1 cellular context compared by ENCODE assay signal in the genomic region with DNA sequence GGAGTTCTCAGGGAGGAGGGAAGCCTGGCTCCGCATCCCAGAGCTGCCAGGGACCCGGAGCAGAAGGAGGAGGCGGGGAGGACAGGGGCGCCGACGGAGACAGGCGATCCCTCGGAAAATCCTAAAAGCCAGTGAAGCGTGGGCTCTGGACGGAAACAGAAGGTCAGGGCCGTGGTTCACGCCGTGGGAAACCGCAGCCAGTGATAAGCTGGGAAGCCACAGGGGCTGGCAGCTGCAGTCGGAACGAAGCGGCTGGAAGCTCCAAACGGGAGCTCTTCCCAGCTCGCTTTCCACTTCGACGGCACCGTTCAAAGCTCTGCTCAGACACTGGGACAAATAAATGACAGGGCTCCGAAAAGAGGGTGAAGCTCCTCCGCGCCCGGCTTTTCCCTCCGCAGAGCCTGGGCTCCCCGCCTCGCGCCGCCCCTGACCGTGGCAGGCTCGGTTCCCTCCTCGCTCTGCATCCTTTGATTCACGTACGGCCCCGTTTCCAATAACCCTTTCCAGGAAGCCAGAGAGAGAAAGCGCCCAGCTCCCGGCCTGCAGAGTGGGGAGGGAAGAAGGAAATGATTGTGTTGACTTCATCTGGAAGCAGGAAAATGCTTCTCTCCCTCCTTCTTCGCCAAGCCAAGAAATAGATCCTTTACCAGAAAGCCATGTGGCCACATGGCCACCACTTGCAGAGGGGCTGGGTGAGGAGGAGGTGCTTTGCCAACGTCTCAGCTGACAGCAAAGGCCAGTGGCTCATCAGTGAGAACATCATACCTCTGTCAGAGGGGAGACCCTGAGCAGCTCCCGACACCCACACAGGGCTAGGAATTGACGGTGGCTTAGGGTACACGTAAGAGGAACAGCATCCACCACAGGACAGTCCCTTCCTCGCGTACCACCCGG.
TF ChIP-seq lines count a peak whose summit lies in the region.

No MANE protein-coding gene starts in this region.

TF ChIP-seq in K562, 482 proteins besides CTCF, POLR2A, EP300 and RAD21 (continued from another document and continues in another):
- TF ChIP-seq FOXA1 (IDR thresholded peaks at IDR 0.05; ENCODE audit: borderline replicate concordance) = no peak
- no peak for TF ChIP-seq NR1H2 (CRISPR knock-in tag; IDR thresholded peaks at IDR 0.05)
- TF ChIP-seq, protein P1, sequence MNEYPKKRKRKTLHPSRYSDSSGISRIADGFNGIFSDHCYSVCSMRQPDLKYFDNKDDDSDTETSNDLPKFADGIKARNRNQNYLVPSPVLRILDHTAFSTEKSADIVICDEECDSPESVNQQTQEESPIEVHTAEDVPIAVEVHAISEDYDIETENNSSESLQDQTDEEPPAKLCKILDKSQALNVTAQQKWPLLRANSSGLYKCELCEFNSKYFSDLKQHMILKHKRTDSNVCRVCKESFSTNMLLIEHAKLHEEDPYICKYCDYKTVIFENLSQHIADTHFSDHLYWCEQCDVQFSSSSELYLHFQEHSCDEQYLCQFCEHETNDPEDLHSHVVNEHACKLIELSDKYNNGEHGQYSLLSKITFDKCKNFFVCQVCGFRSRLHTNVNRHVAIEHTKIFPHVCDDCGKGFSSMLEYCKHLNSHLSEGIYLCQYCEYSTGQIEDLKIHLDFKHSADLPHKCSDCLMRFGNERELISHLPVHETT (CRISPR knock-in tag; conservative IDR thresholded peaks at IDR 0.05 in 1 of 2, IDR thresholded peaks at IDR 0.05 in 1 of 2) = no peak
- TF ChIP-seq, protein P2, sequence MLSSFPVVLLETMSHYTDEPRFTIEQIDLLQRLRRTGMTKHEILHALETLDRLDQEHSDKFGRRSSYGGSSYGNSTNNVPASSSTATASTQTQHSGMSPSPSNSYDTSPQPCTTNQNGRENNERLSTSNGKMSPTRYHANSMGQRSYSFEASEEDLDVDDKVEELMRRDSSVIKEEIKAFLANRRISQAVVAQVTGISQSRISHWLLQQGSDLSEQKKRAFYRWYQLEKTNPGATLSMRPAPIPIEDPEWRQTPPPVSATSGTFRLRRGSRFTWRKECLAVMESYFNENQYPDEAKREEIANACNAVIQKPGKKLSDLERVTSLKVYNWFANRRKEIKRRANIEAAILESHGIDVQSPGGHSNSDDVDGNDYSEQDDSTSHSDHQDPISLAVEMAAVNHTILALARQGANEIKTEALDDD (IDR thresholded peaks at IDR 0.05) = no peak
- TF ChIP-seq PURB (CRISPR knock-in tag; IDR thresholded peaks at IDR 0.05; ENCODE audit: low read depth) = no peak
- TF ChIP-seq NCOR1 (IDR thresholded peaks at IDR 0.05) = no peak
- no peak for TF ChIP-seq SAFB (IDR thresholded peaks at IDR 0.05; ENCODE audit: borderline replicate concordance, low read depth, low read length)
- TF ChIP-seq NCOA2 (IDR thresholded peaks at IDR 0.05; ENCODE audit: partially characterized antibody in 2 of 2) = no peak
- TF ChIP-seq, protein P3, sequence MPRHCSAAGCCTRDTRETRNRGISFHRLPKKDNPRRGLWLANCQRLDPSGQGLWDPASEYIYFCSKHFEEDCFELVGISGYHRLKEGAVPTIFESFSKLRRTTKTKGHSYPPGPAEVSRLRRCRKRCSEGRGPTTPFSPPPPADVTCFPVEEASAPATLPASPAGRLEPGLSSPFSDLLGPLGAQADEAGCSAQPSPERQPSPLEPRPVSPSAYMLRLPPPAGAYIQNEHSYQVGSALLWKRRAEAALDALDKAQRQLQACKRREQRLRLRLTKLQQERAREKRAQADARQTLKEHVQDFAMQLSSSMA (CRISPR knock-in tag; IDR thresholded peaks at IDR 0.05) = no peak
- TF ChIP-seq PHTF2 (CRISPR knock-in tag; IDR thresholded peaks at IDR 0.05) = no peak
- TF ChIP-seq ESRRA (IDR thresholded peaks at IDR 0.05; ENCODE audit: borderline replicate concordance, low read depth) = peak; percentile 35; the same call in 1 of the 2 replicates
- no peak for TF ChIP-seq POLR2G (IDR thresholded peaks at IDR 0.05; ENCODE audit: low read depth, low read length)
- no peak for TF ChIP-seq HCFC1 (IDR thresholded peaks at IDR 0.05; ENCODE audit: low read depth, low read length)
- TF ChIP-seq, protein P4, sequence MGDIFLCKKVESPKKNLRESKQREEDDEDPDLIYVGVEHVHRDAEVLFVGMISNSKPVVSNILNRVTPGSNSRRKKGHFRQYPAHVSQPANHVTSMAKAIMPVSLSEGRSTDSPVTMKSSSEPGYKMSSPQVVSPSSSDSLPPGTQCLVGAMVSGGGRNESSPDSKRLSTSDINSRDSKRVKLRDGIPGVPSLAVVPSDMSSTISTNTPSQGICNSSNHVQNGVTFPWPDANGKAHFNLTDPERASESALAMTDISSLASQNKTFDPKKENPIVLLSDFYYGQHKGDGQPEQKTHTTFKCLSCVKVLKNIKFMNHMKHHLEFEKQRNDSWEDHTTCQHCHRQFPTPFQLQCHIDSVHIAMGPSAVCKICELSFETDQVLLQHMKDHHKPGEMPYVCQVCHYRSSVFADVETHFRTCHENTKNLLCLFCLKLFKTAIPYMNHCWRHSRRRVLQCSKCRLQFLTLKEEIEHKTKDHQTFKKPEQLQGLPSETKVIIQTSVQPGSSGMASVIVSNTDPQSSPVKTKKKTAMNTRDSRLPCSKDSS (IDR thresholded peaks at IDR 0.05; ENCODE audit: low read depth, partially characterized antibody) = no peak
- TF ChIP-seq PCBP2 (IDR thresholded peaks at IDR 0.05; ENCODE audit: low read depth, low read length, poor library complexity, severe bottlenecking) = no peak
- TF ChIP-seq, protein P5, sequence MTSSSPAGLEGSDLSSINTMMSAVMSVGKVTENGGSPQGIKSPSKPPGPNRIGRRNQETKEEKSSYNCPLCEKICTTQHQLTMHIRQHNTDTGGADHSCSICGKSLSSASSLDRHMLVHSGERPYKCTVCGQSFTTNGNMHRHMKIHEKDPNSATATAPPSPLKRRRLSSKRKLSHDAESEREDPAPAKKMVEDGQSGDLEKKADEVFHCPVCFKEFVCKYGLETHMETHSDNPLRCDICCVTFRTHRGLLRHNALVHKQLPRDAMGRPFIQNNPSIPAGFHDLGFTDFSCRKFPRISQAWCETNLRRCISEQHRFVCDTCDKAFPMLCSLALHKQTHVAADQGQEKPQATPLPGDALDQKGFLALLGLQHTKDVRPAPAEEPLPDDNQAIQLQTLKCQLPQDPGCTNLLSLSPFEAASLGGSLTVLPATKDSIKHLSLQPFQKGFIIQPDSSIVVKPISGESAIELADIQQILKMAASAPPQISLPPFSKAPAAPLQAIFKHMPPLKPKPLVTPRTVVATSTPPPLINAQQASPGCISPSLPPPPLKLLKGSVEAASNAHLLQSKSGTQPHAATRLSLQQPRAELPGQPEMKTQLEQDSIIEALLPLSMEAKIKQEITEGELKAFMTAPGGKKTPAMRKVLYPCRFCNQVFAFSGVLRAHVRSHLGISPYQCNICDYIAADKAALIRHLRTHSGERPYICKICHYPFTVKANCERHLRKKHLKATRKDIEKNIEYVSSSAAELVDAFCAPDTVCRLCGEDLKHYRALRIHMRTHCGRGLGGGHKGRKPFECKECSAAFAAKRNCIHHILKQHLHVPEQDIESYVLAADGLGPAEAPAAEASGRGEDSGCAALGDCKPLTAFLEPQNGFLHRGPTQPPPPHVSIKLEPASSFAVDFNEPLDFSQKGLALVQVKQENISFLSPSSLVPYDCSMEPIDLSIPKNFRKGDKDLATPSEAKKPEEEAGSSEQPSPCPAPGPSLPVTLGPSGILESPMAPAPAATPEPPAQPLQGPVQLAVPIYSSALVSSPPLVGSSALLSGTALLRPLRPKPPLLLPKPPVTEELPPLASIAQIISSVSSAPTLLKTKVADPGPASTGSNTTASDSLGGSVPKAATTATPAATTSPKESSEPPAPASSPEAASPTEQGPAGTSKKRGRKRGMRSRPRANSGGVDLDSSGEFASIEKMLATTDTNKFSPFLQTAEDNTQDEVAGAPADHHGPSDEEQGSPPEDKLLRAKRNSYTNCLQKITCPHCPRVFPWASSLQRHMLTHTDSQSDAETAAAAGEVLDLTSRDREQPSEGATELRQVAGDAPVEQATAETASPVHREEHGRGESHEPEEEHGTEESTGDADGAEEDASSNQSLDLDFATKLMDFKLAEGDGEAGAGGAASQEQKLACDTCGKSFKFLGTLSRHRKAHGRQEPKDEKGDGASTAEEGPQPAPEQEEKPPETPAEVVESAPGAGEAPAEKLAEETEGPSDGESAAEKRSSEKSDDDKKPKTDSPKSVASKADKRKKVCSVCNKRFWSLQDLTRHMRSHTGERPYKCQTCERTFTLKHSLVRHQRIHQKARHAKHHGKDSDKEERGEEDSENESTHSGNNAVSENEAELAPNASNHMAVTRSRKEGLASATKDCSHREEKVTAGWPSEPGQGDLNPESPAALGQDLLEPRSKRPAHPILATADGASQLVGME (CRISPR knock-in tag; IDR thresholded peaks at IDR 0.05) = no peak
- TF ChIP-seq, protein P6, sequence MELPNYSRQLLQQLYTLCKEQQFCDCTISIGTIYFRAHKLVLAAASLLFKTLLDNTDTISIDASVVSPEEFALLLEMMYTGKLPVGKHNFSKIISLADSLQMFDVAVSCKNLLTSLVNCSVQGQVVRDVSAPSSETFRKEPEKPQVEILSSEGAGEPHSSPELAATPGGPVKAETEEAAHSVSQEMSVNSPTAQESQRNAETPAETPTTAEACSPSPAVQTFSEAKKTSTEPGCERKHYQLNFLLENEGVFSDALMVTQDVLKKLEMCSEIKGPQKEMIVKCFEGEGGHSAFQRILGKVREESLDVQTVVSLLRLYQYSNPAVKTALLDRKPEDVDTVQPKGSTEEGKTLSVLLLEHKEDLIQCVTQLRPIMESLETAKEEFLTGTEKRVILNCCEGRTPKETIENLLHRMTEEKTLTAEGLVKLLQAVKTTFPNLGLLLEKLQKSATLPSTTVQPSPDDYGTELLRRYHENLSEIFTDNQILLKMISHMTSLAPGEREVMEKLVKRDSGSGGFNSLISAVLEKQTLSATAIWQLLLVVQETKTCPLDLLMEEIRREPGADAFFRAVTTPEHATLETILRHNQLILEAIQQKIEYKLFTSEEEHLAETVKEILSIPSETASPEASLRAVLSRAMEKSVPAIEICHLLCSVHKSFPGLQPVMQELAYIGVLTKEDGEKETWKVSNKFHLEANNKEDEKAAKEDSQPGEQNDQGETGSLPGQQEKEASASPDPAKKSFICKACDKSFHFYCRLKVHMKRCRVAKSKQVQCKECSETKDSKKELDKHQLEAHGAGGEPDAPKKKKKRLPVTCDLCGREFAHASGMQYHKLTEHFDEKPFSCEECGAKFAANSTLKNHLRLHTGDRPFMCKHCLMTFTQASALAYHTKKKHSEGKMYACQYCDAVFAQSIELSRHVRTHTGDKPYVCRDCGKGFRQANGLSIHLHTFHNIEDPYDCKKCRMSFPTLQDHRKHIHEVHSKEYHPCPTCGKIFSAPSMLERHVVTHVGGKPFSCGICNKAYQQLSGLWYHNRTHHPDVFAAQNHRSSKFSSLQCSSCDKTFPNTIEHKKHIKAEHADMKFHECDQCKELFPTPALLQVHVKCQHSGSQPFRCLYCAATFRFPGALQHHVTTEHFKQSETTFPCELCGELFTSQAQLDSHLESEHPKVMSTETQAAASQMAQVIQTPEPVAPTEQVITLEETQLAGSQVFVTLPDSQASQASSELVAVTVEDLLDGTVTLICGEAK (IDR thresholded peaks at IDR 0.05) = no peak
- TF ChIP-seq, protein P6 (CRISPR knock-in tag; IDR thresholded peaks at IDR 0.05) = no peak
- TF ChIP-seq MCM5 (IDR thresholded peaks at IDR 0.05; ENCODE audit: low read depth) = no peak
- TF ChIP-seq CBFA2T3 (IDR thresholded peaks at IDR 0.05) = no peak
- TF ChIP-seq, protein P7, sequence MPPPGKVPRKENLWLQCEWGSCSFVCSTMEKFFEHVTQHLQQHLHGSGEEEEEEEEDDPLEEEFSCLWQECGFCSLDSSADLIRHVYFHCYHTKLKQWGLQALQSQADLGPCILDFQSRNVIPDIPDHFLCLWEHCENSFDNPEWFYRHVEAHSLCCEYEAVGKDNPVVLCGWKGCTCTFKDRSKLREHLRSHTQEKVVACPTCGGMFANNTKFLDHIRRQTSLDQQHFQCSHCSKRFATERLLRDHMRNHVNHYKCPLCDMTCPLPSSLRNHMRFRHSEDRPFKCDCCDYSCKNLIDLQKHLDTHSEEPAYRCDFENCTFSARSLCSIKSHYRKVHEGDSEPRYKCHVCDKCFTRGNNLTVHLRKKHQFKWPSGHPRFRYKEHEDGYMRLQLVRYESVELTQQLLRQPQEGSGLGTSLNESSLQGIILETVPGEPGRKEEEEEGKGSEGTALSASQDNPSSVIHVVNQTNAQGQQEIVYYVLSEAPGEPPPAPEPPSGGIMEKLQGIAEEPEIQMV (tag; conservative IDR thresholded peaks at IDR 0.05; ENCODE audit: low read depth) = no peak
- TF ChIP-seq, protein P8, sequence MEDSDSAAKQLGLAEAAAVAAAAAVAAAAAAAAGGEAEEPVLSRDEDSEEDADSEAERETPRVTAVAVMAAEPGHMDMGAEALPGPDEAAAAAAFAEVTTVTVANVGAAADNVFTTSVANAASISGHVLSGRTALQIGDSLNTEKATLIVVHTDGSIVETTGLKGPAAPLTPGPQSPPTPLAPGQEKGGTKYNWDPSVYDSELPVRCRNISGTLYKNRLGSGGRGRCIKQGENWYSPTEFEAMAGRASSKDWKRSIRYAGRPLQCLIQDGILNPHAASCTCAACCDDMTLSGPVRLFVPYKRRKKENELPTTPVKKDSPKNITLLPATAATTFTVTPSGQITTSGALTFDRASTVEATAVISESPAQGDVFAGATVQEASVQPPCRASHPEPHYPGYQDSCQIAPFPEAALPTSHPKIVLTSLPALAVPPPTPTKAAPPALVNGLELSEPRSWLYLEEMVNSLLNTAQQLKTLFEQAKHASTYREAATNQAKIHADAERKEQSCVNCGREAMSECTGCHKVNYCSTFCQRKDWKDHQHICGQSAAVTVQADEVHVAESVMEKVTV (CRISPR knock-in tag; IDR thresholded peaks at IDR 0.05) = no peak
- no peak for TF ChIP-seq JUNB (CRISPR knock-in tag; conservative IDR thresholded peaks at IDR 0.05)
- TF ChIP-seq ZNF436 (CRISPR knock-in tag; IDR thresholded peaks at IDR 0.05) = no peak
- TF ChIP-seq ZNF124 (CRISPR knock-in tag; IDR thresholded peaks at IDR 0.05) = no peak
- TF ChIP-seq NR2F6 (CRISPR knock-in tag; IDR thresholded peaks at IDR 0.05) = no peak
